10 cellular contexts compared by ENCODE assay signal in genomic region chr1:32774950-32775634, GRCh38. TPM values are rescaled to one million over a fixed set of nuclear protein-coding genes. Genes with fewer than 3 reads are reported as not detected.
DNase-seq lines count a peak whose midpoint lies in the region; ATAC-seq, FAIRE-seq and TF ChIP-seq lines count a peak whose summit lies in the region.
"Had no signal": no experiment of that assay in that cellular context is flagged by ENCODE, and none has a peak within 500 bp of the region (broad histone marks: within the 10 kb centered on the region; RNA-seq: fewer than 3 reads in every experiment).

No MANE protein-coding gene starts in this region.

- FAIRE-seq in kidney (lab: Jason Lieb, UNC), result no peak

- peaks cover 7 to 16% of the 10 kb centered on the region in 2 donors for H3K36me3 ChIP-seq in kidney (ENCODE audit: control insufficient read depth in 1 of 2, insufficient read depth in 2 of 2, low read length in 2 of 2)

- no peaks in the 10 kb centered on the region; the same call in 1 of the 2 replicates for H3K9me3 ChIP-seq in AG04450 (ENCODE audit: control insufficient read depth, insufficient read depth, low read length)
- no peaks in the 10 kb centered on the region for H3K9me3 ChIP-seq in kidney (ENCODE audit: control insufficient read depth in 1 of 2, low read length in 2 of 2)
- H3K9me3 ChIP-seq: lower lobe of right lung had no signal

- H3K9ac ChIP-seq in kidney (ENCODE audit: low read length in 2 of 2), result no peak overlapping the region

- TF ChIP-seq CTCF in AG04450 (IDR thresholded peaks at IDR 0.05; ENCODE audit: low read depth, low read length) (no peak), HFF-Myc (IDR thresholded peaks at IDR 0.05; ENCODE audit: low read depth, low read length, missing control alignments) (no peak), astrocyte of the spinal cord (IDR thresholded peaks at IDR 0.05; ENCODE audit: low read depth, low read length) (no peak), kidney (IDR thresholded peaks at IDR 0.05; ENCODE audit: borderline replicate concordance, extremely low read depth, insufficient read depth) (no peak)

- CTCF ChIA-PET in AG04450 (lab: Charles Lee), result interaction anchor here (0.6 to 9.6 kb wide), 12 partner anchors 8 to 375 kb away, joined by 3 to 133 read pairs (median 4); no protein-coding TSS in a partner anchor

- DNase-seq in AG04450 (ENCODE audit: low read depth, low spot score), result no peak
- peak; percentile 59 for DNase-seq in HFF-Myc (ENCODE audit: extremely low read depth, low read depth)
- DNase-seq in astrocyte of the spinal cord (ENCODE audit: low read depth, low spot score), result peak; percentile 80
- DNase-seq in kidney, result peak; percentile 58
- no peak for DNase-seq in LoVo (ENCODE audit: low spot score)
- no peak for DNase-seq in stimulated activated CD4-positive, alpha-beta T cell treated with anti-CD3 and anti-CD28 coated beads, Interleukin-2, amount 100 ng/mL, for 24 hours
- DNase-seq in medulla oblongata (ENCODE audit: extremely low spot score), result no peak
- DNase-seq: lower lobe of right lung; stimulated activated CD4-positive, alpha-beta T cell treated with anti-CD3 and anti-CD28 coated beads, Interleukin-1b, Interleukin-23, amount 100 ng/mL, for 48 hours had no signal

- no peak overlapping the region for H3K4me3 ChIP-seq in AG04450 (ENCODE audit: low read depth, low read length)
- H3K4me3 ChIP-seq in HFF-Myc (replicated peaks; ENCODE audit: low read depth, low read length), result no peak overlapping the region
- H3K4me3 ChIP-seq in astrocyte of the spinal cord (ENCODE audit: low read depth, low read length), result no peak overlapping the region
- no peak overlapping the region for H3K4me3 ChIP-seq in kidney (ENCODE audit: low read length in 2 of 2)
- H3K4me3 ChIP-seq: lower lobe of right lung had no signal

- in situ Hi-C loops in astrocyte of the spinal cord (cut with HindIII; ENCODE audit: low sequenced_read_pairs), result no loop called here

- POLR2A ChIA-PET in AG04450 (lab: Yijun Ruan, JAX), result interaction anchor here (0.8 to 1.4 kb wide), 2 partner anchors 63 to 71 kb away, joined by 3 to 7 read pairs; no protein-coding TSS in a partner anchor

- no peaks in the 10 kb centered on the region for H3K4me1 ChIP-seq in kidney (ENCODE audit: control insufficient read depth in 1 of 2, insufficient read depth in 1 of 2, low read depth in 1 of 2, low read length in 2 of 2)

- H3K27ac ChIP-seq in AG04450 (ENCODE audit: low read depth, low read length), result peak overlapping the region; percentile 57
- no peak overlapping the region for H3K27ac ChIP-seq in kidney (ENCODE audit: low read depth in 2 of 2, low read length in 2 of 2)
- H3K27ac ChIP-seq: lower lobe of right lung had no signal

- peaks cover 2% of the 10 kb centered on the region for H3K27me3 ChIP-seq in AG04450 (ENCODE audit: control insufficient read depth, insufficient read depth, low read length)

- no peak for ATAC-seq in GM19328 (IDR thresholded peaks at IDR 0.05; ENCODE audit: unreplicated experiment)

- intact Hi-C loops in kidney (cut with DNase I), result loop anchor here (5.0 kb wide), 1 partner anchor 63 kb away; no protein-coding TSS in a partner anchor

RNA-seq across cellular contexts. Expression of gene YARS1, which starts 42.1 kb away (rescaled TPM):
- polyA plus RNA-seq in AG04450 (2011; rRNA removed), result 105 and 107 TPM in 2 replicates
- polyA minus RNA-seq in AG04450 (2011; rRNA and poly(A)+ RNA removed), result 116 and 130 TPM in 2 replicates
- total RNA-seq in kidney, result 86.1 TPM
- polyA plus RNA-seq in kidney (ENCODE audit: insufficient read depth, low read depth, low replicate concordance), result 24.8 TPM

RNA-seq across cellular contexts. Expression of gene S100PBP, which starts 42.4 kb away (rescaled TPM):
- polyA plus RNA-seq in AG04450 (2011; rRNA removed) (32.2 and 43.7 TPM in 2 replicates), kidney (ENCODE audit: insufficient read depth, low read depth, low replicate concordance) (14.3 TPM)
- 25.1 and 38.3 TPM in 2 replicates for polyA minus RNA-seq in AG04450 (2011; rRNA and poly(A)+ RNA removed)
- total RNA-seq in kidney, result 40.1 TPM

Comparison
In these comparisons a context has a peak if more than half of its experiments do, and no peak if none do; other contexts are left out.
1. DNase-seq: peak in HFF-Myc (single experiment), astrocyte of the spinal cord (single experiment) and kidney (single experiment); none in AG04450 (single experiment), LoVo (single experiment), stimulated activated CD4-positive, alpha-beta T cell treated with anti-CD3 and anti-CD28 coated beads, Interleukin-2, amount 100 ng/mL, for 24 hours (0 of 2) and medulla oblongata (single experiment).